Comparison of ENCODE assay signal across 23 cellular contexts in genomic region chr14:72063761-72064282, GRCh38.
"Had no signal": no experiment of that assay in that cellular context is flagged by ENCODE, and none has a peak within 500 bp of the region (broad histone marks: within the 10 kb centered on the region; RNA-seq: fewer than 3 reads in every experiment).

No MANE protein-coding gene starts in this region.

- H3K36me3 Mint-ChIP-seq: mesothelial cell of epicardium; naive B cell; stimulated activated effector memory CD8-positive, alpha-beta T cell treated with anti-CD3 and anti-CD28 coated beads, Interleukin-12 subunit alpha, Interleukin-12 subunit beta, amount 100 ng/mL, for 72 hours; type B pancreatic cell had no signal

- H3K4me3 ChIP-seq: left lung, mucosa of descending colon, ovary, psoas muscle, sigmoid colon, stomach, thyroid gland had no signal

- H3K4me3 Mint-ChIP-seq: effector memory CD8-positive, alpha-beta T cell; mesothelial cell of epicardium; naive B cell; nephron; stimulated activated effector memory CD8-positive, alpha-beta T cell treated with anti-CD3 and anti-CD28 coated beads, Interleukin-12 subunit alpha, Interleukin-12 subunit beta, amount 100 ng/mL, for 72 hours; type B pancreatic cell had no signal

- H3K27ac Mint-ChIP-seq: effector memory CD8-positive, alpha-beta T cell; mesothelial cell of epicardium; nephron; stimulated activated effector memory CD8-positive, alpha-beta T cell treated with anti-CD3 and anti-CD28 coated beads, Interleukin-12 subunit alpha, Interleukin-12 subunit beta, amount 100 ng/mL, for 72 hours; type B pancreatic cell had no signal

- H3K9me3 ChIP-seq: left lung, mucosa of descending colon, ovary, psoas muscle, sigmoid colon, stomach, thyroid gland had no signal

- H3K27ac ChIP-seq: left lung, ovary, psoas muscle, sigmoid colon, stomach, thyroid gland had no signal

- H3K4me1 Mint-ChIP-seq: mesothelial cell of epicardium; naive B cell; stimulated activated effector memory CD8-positive, alpha-beta T cell treated with anti-CD3 and anti-CD28 coated beads, Interleukin-12 subunit alpha, Interleukin-12 subunit beta, amount 100 ng/mL, for 72 hours had no signal

- H3K9me3 Mint-ChIP-seq: effector memory CD8-positive, alpha-beta T cell; mesothelial cell of epicardium; naive B cell; nephron; stimulated activated effector memory CD8-positive, alpha-beta T cell treated with anti-CD3 and anti-CD28 coated beads, Interleukin-12 subunit alpha, Interleukin-12 subunit beta, amount 100 ng/mL, for 72 hours; type B pancreatic cell had no signal

- DNase-seq: cortex of kidney; effector memory CD8-positive, alpha-beta T cell; hypothalamus; left cardiac atrium; left lung; mesenchymal stem cell; mucosa of descending colon; naive B cell; nucleus accumbens; ovary; posterior cingulate gyrus; psoas muscle; right cardiac atrium; sigmoid colon; stimulated activated CD4-positive, alpha-beta T cell treated with anti-CD3 and anti-CD28 coated beads, Interleukin-2, amount 100 ng/mL, for 24 hours; stimulated activated CD4-positive, alpha-beta T cell treated with anti-CD3 and anti-CD28 coated beads, Interleukin-4, amount 100 ng/mL, for 24 hours; stimulated activated naive CD4-positive, alpha-beta T cell treated with Interleukin-2 at 50 U/mL for 16 hours; stomach; thyroid gland had no signal

- H3K27me3 ChIP-seq: left lung, ovary, sigmoid colon, stomach, thyroid gland had no signal

- H3K36me3 ChIP-seq: left lung, ovary, sigmoid colon, stomach, thyroid gland had no signal

- H3K4me1 ChIP-seq: left lung, psoas muscle, stomach, thyroid gland had no signal
